Comparison of ENCODE assay signal across 10 cellular contexts in genomic region chr10:117342638-117343037, GRCh38. TPM values are rescaled to one million over a fixed set of nuclear protein-coding genes. Genes with fewer than 3 reads are reported as not detected.
DNase-seq lines count a peak whose midpoint lies in the region; ATAC-seq and TF ChIP-seq lines count a peak whose summit lies in the region.
"Had no signal": no experiment of that assay in that cellular context is flagged by ENCODE, and none has a peak within 500 bp of the region (broad histone marks: within the 10 kb centered on the region; RNA-seq: fewer than 3 reads in every experiment).

No MANE protein-coding gene starts in this region.

- no peak overlapping the region for H3K27ac ChIP-seq in colonic mucosa

- H3K4me3 Mint-ChIP-seq in activated T-helper 2 cell treated with anti-CD3 and anti-CD28 coated beads, Interferon-gamma antibody, Interleukin-2, Interleukin-4, amounts not matched to agents 10 μg/mL and 5 μg/mL and 100 μg/mL, durations not matched to agents 14 hours and 24 hours and 36 hours (ENCODE audit: low read depth): no peak overlapping the region

- no peak overlapping the region for H3K4me3 ChIP-seq in HFF-Myc (replicated peaks; ENCODE audit: low read depth, low read length)
- H3K4me3 ChIP-seq in colonic mucosa: no peak overlapping the region

- no peaks in the 10 kb centered on the region for H3K36me3 ChIP-seq in colonic mucosa

- H3K36me3 Mint-ChIP-seq in activated T-helper 2 cell treated with anti-CD3 and anti-CD28 coated beads, Interferon-gamma antibody, Interleukin-2, Interleukin-4, amounts not matched to agents 10 μg/mL and 5 μg/mL and 100 μg/mL, durations not matched to agents 14 hours and 24 hours and 36 hours (ENCODE audit: low read depth): peaks cover 15% of the 10 kb centered on the region

- H3K9me3 ChIP-seq in colonic mucosa: no peaks in the 10 kb centered on the region

- no peaks in the 10 kb centered on the region for H3K27me3 Mint-ChIP-seq in activated T-helper 2 cell treated with anti-CD3 and anti-CD28 coated beads, Interferon-gamma antibody, Interleukin-2, Interleukin-4, amounts not matched to agents 10 μg/mL and 5 μg/mL and 100 μg/mL, durations not matched to agents 14 hours and 24 hours and 36 hours (ENCODE audit: low read depth)

- H3K9ac ChIP-seq in colonic mucosa (ENCODE audit: low read depth in 2 of 2, low read length in 2 of 2): no peak overlapping the region

- no peaks in the 10 kb centered on the region for H3K27me3 ChIP-seq in colonic mucosa

- H3K4me1 ChIP-seq in colonic mucosa: peaks cover 16% of the 10 kb centered on the region

- H3K27ac Mint-ChIP-seq in activated T-helper 2 cell treated with anti-CD3 and anti-CD28 coated beads, Interferon-gamma antibody, Interleukin-2, Interleukin-4, amounts not matched to agents 10 μg/mL and 5 μg/mL and 100 μg/mL, durations not matched to agents 14 hours and 24 hours and 36 hours: peak overlapping the region; percentile 68

- no peaks in the 10 kb centered on the region for H3K9me3 Mint-ChIP-seq in activated T-helper 2 cell treated with anti-CD3 and anti-CD28 coated beads, Interferon-gamma antibody, Interleukin-2, Interleukin-4, amounts not matched to agents 10 μg/mL and 5 μg/mL and 100 μg/mL, durations not matched to agents 14 hours and 24 hours and 36 hours

- TF ChIP-seq CTCF in HFF-Myc (IDR thresholded peaks at IDR 0.05; ENCODE audit: low read depth, low read length, missing control alignments) (no peak), colonic mucosa (IDR thresholded peaks at IDR 0.05) (no peak)

- peaks cover 17% of the 10 kb centered on the region for H3K4me1 Mint-ChIP-seq in activated T-helper 2 cell treated with anti-CD3 and anti-CD28 coated beads, Interferon-gamma antibody, Interleukin-2, Interleukin-4, amounts not matched to agents 10 μg/mL and 5 μg/mL and 100 μg/mL, durations not matched to agents 14 hours and 24 hours and 36 hours (ENCODE audit: low read depth)

- peak; percentile 94 for DNase-seq in ELR (ENCODE audit: low read depth)
- peak; percentile 47 for DNase-seq in HFF-Myc (ENCODE audit: extremely low read depth, low read depth)
- no peak for DNase-seq in activated T-helper 2 cell treated with anti-CD3 and anti-CD28 coated beads, Interferon-gamma antibody, Interleukin-2, Interleukin-4, amounts not matched to agents 10 μg/mL and 5 μg/mL and 100 μg/mL, durations not matched to agents 14 hours and 24 hours and 36 hours (ENCODE audit: low spot score)
- peak; percentile 17 for DNase-seq in kidney tubule cell (ENCODE audit: low spot score)
- no peak for DNase-seq in NAMALWA (ENCODE audit: low spot score)
- DNase-seq in colonic mucosa: no peak
- DNase-seq in stimulated activated CD4-positive, alpha-beta T cell treated with anti-CD3 and anti-CD28 coated beads, Interleukin-4, amount 100 ng/mL, for 24 hours: no peak
- DNase-seq: NCI-H1436, SHP77 had no signal

- intact Hi-C loops in activated T-helper 2 cell treated with anti-CD3 and anti-CD28 coated beads, Interferon-gamma antibody, Interleukin-2, Interleukin-4, amounts not matched to agents 10 μg/mL and 5 μg/mL and 100 μg/mL, durations not matched to agents 14 hours and 24 hours and 36 hours (cut with micrococcal nuclease): no loop called here
- intact Hi-C loops in colonic mucosa (cut with DNase I): no loop called here

- no peak for ATAC-seq in HG02571 (IDR thresholded peaks at IDR 0.05; ENCODE audit: unreplicated experiment)

RNA-seq across cellular contexts. Expression of gene PDZD8, which starts 32.6 kb away (rescaled TPM):
- 20.6 and 22.0 TPM in 2 replicates for total RNA-seq in activated T-helper 2 cell treated with anti-CD3 and anti-CD28 coated beads, Interferon-gamma antibody, Interleukin-2, Interleukin-4, amounts not matched to agents 10 μg/mL and 5 μg/mL and 100 μg/mL, durations not matched to agents 14 hours and 24 hours and 36 hours
- 10 to 100 TPM; 68.5 to 82.0 TPM for total RNA-seq in colonic mucosa

Comparison
In these comparisons a context has a peak if more than half of its experiments do, and no peak if none do; other contexts are left out.
1. DNase-seq: peak in ELR (single experiment), HFF-Myc (single experiment) and kidney tubule cell (single experiment); none in activated T-helper 2 cell treated with anti-CD3 and anti-CD28 coated beads, Interferon-gamma antibody, Interleukin-2, Interleukin-4, amounts not matched to agents 10 μg/mL and 5 μg/mL and 100 μg/mL, durations not matched to agents 14 hours and 24 hours and 36 hours (single experiment), NAMALWA (single experiment), colonic mucosa (single experiment) and stimulated activated CD4-positive, alpha-beta T cell treated with anti-CD3 and anti-CD28 coated beads, Interleukin-4, amount 100 ng/mL, for 24 hours (single experiment).